Comparison of ENCODE assay signal across 11 cellular contexts in genomic region chr19:15508035-15508710, GRCh38. TPM values are rescaled to one million over a fixed set of nuclear protein-coding genes. Genes with fewer than 3 reads are reported as not detected.
DNase-seq lines count a peak whose midpoint lies in the region; ATAC-seq and TF ChIP-seq lines count a peak whose summit lies in the region.
"Had no signal": no experiment of that assay in that cellular context is flagged by ENCODE, and none has a peak within 500 bp of the region (broad histone marks: within the 10 kb centered on the region; RNA-seq: fewer than 3 reads in every experiment).

Gene CYP4F22 (plus strand): TSS chr19:15508525. CDS start chr19:15525337, 16,812 bp downstream.

- peaks cover 13% of the 10 kb centered on the region for H3K4me1 Mint-ChIP-seq in activated naive CD4-positive, alpha-beta T cell treated with anti-CD3 and anti-CD28 coated beads, Interleukin-2, amount 50 U/mL, for 24 hours
- no peaks in the 10 kb centered on the region for H3K4me1 Mint-ChIP-seq in HFFc6 (ENCODE audit: low read depth)

- TF ChIP-seq CTCF in lower lobe of right lung (IDR thresholded peaks at IDR 0.05) (no peak), HFFc6 (IDR thresholded peaks at IDR 0.05) (no peak)

- H3K27ac Mint-ChIP-seq in activated naive CD4-positive, alpha-beta T cell treated with anti-CD3 and anti-CD28 coated beads, Interleukin-2, amount 50 U/mL, for 24 hours, result peak within 1 kb of the TSS; percentile 56
- H3K27ac Mint-ChIP-seq in HFFc6, result no peak within 1 kb of the TSS

- H3K36me3 Mint-ChIP-seq in activated naive CD4-positive, alpha-beta T cell treated with anti-CD3 and anti-CD28 coated beads, Interleukin-2, amount 50 U/mL, for 24 hours, result no peaks in the 10 kb centered on the region
- H3K36me3 Mint-ChIP-seq in HFFc6 (ENCODE audit: low read depth), result no peaks in the 10 kb centered on the region

- peak within 1 kb of the TSS; percentile 31 for H3K4me3 ChIP-seq in lower lobe of right lung

- intact Hi-C loops in lower lobe of right lung (cut with DNase I), result no loop called here

- H3K27ac ChIP-seq in lower lobe of right lung, result no peak within 1 kb of the TSS

- H3K4me1 ChIP-seq in lower lobe of right lung, result no peaks in the 10 kb centered on the region

- peaks cover 49% of the 10 kb centered on the region for H3K27me3 ChIP-seq in lower lobe of right lung (ENCODE audit: low read depth)

- H3K4me3 Mint-ChIP-seq in activated naive CD4-positive, alpha-beta T cell treated with anti-CD3 and anti-CD28 coated beads, Interleukin-2, amount 50 U/mL, for 24 hours, result peak within 1 kb of the TSS; percentile 83
- H3K4me3 Mint-ChIP-seq in HFFc6, result no peak within 1 kb of the TSS

- H3K27me3 Mint-ChIP-seq in activated naive CD4-positive, alpha-beta T cell treated with anti-CD3 and anti-CD28 coated beads, Interleukin-2, amount 50 U/mL, for 24 hours, result peaks cover 6% of the 10 kb centered on the region
- H3K27me3 Mint-ChIP-seq in HFFc6 (ENCODE audit: insufficient read depth), result peaks cover 32% of the 10 kb centered on the region

- DNase-seq in stimulated activated CD4-positive, alpha-beta T cell treated with anti-CD3 and anti-CD28 coated beads, Interleukin-15, amount 100 ng/mL, for 24 hours, result peak; percentile 43
- no peak for DNase-seq in stimulated activated CD4-positive, alpha-beta T cell treated with anti-CD3 and anti-CD28 coated beads, Interleukin-2, amount 100 ng/mL, for 48 hours
- DNase-seq in lower lobe of right lung (no peak), NCI-H187 treated with DMSO at 0.1 percent for 48 hours (lab: John Stamatoyannopoulos, UW) (no peak), HFFc6 (no peak)
- DNase-seq: head of caudate nucleus, NCI-H69 had no signal

- ATAC-seq in lower lobe of right lung (no peak), HG02588 (IDR thresholded peaks at IDR 0.05; ENCODE audit: unreplicated experiment) (no peak), HG03175 (IDR thresholded peaks at IDR 0.05; ENCODE audit: unreplicated experiment) (no peak)

- H3K36me3 ChIP-seq in lower lobe of right lung, result no peaks in the 10 kb centered on the region

- H3K9me3 Mint-ChIP-seq in activated naive CD4-positive, alpha-beta T cell treated with anti-CD3 and anti-CD28 coated beads, Interleukin-2, amount 50 U/mL, for 24 hours, result no peaks in the 10 kb centered on the region
- H3K9me3 Mint-ChIP-seq in HFFc6, result no peaks in the 10 kb centered on the region

- H3K9me3 ChIP-seq in lower lobe of right lung, result no peaks in the 10 kb centered on the region

RNA-seq across cellular contexts. Expression of gene CYP4F22, which starts in this region (rescaled TPM):
- total RNA-seq in lower lobe of right lung, result 0.24 TPM
- not detected for total RNA-seq in HFFc6 (2021; fragmentation: NEBNext Ultra II Directional; extraction: Animal tissue kit (Norgen Biotek cat#: 25700))
- total RNA-seq: HT1080 had no signal
